Comparison of ENCODE assay signal across 1 cellular context in the genomic region with DNA sequence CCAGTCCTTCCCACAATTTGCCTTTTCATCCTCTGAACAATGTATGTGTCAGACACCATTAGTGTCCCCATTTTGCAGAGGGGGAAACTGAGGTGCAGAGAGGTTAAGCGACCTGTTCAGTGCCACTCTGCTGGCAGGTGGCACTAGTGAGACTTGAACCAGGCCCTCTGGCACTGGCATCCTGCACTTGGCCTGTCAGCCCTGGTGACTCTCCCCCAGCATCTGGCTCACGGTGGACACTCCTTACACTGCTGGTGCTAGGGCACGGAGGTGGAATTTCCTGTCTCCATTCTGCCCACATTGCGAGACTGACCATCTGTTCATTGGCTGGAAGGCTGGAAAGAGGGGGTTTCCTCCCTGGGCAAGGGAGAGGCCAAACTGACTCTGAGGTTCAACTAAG.
TF ChIP-seq lines count a peak whose summit lies in the region.

No MANE protein-coding gene starts in this region.

TF ChIP-seq in H1, 55 proteins besides CTCF, POLR2A, EP300 and RAD21:
- TF ChIP-seq KDM1A (IDR thresholded peaks at IDR 0.05; ENCODE audit: borderline replicate concordance, low read length) = 0 out of 2 replicates have a peak, but pooled peaks have one; percentile 21
- TF ChIP-seq FOSL1 (IDR thresholded peaks at IDR 0.05; ENCODE audit: insufficient read depth, low read depth, low read length) = no peak
TF ChIP-seq in H1: peak in this region for 1.
